ENCODE assay signal across 11 cellular contexts in the genomic region with DNA sequence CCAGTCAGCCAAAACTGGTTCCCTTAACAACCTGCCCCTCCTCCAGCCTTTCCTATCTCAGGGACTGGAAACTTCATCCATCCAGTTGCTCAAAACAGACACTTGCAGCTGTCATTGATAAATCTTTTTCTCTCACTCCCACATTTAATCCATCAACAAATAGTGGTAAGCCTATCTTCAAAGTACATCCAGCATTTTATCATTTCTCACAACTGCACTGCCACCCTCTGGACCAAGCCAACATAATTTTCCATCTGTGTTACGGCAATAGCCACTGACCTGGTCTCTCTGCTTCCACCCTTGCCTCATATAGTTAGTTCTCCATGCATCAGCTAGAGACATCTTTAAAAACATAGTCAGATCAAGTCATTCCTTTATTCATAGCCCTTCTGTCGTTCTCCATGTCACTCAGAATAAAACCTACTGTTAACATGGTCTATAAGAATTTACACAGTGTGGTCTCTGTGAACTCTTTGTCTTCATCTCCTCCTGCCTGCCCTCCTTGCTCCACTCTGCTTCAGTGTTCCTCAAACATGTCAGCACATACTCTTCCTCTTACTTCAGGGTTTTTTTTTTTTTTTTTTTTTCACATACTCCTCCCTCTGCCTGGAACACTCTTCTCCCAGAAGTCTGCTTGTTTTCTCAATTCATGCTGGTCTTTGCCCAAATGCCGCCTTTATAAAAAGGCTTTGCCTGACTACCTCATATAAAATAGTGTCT.
DNase-seq lines count a peak whose midpoint lies in the region; TF ChIP-seq lines count a peak whose summit lies in the region.
"Had no signal": no experiment of that assay in that cellular context is flagged by ENCODE, and none has a peak within 500 bp of the region (broad histone marks: within the 10 kb centered on the region; RNA-seq: fewer than 3 reads in every experiment).

No MANE protein-coding gene starts in this region.

- no peak overlapping the region for H2AFZ ChIP-seq in neural cell (ENCODE audit: low read depth, low read length)

- DNase-seq in DMS 273 (lab: John Stamatoyannopoulos, UW; ENCODE audit: unreplicated experiment) (peak; percentile 26), DMS 273 treated with DMSO at 0.1 percent for 48 hours (lab: John Stamatoyannopoulos, UW) (no peak), brain microvascular endothelial cell (peak; percentile 12), GM13976 (ENCODE audit: low spot score) (no peak)
- no peak for DNase-seq in stimulated activated CD4-positive, alpha-beta T cell treated with anti-CD3 and anti-CD28 coated beads, Interleukin-2, amount 100 ng/mL, for 24 hours
- DNase-seq in activated effector memory CD4-positive, alpha-beta T cell treated with anti-CD3 and anti-CD28 coated beads, Interleukin-2, amount 50 U/mL, for 16 hours: no peak
- DNase-seq: activated CD8-positive, alpha-beta memory T cell treated with anti-CD3 and anti-CD28 coated beads for 24 hours had no signal

- no peaks in the 10 kb centered on the region for H3K36me3 ChIP-seq in brain microvascular endothelial cell (replicated peaks)
- no peaks in the 10 kb centered on the region for H3K36me3 ChIP-seq in neural cell (ENCODE audit: insufficient read depth, low read length)

- no peaks in the 10 kb centered on the region for H3K9me3 ChIP-seq in neural cell (ENCODE audit: low read length)
- H3K9me3 ChIP-seq: mucosa of descending colon had no signal

- no peaks in the 10 kb centered on the region for H4K20me1 ChIP-seq in neural cell (ENCODE audit: insufficient read depth)

- H3K9me2 ChIP-seq in neural cell (ENCODE audit: insufficient read depth, low read length): no peaks in the 10 kb centered on the region

- no peaks in the 10 kb centered on the region for H3K27me3 ChIP-seq in brain microvascular endothelial cell (replicated peaks)
- no peaks in the 10 kb centered on the region for H3K27me3 ChIP-seq in neural cell (ENCODE audit: insufficient read depth, low read depth, low read length)

- no peaks in the 10 kb centered on the region for H3K79me2 ChIP-seq in neural cell (replicated peaks; ENCODE audit: insufficient read depth, low read length)

- in situ Hi-C loops in brain microvascular endothelial cell (cut with HindIII; ENCODE audit: low pct_ligation_motif_present, low sequenced_read_pairs): no loop called here
- in situ Hi-C loops in GM13976 (cut with MboI; ENCODE audit: low sequenced_read_pairs, unreplicated experiment): no loop called here

- TF ChIP-seq EP300 in Ishikawa (IDR thresholded peaks at IDR 0.05; ENCODE audit: borderline replicate concordance) (no peak), neural cell (conservative IDR thresholded peaks at IDR 0.05; ENCODE audit: poor library complexity, severe bottlenecking) (no peak)

- H3K4me3 ChIP-seq in brain microvascular endothelial cell (ENCODE audit: low read depth, low read length) (no peak overlapping the region), neural cell (ENCODE audit: low read length) (no peak overlapping the region)
- H3K4me3 ChIP-seq: mucosa of descending colon had no signal

- H3K4me2 ChIP-seq in neural cell (ENCODE audit: low read length): no peak overlapping the region

- TF ChIP-seq RAD21 in Ishikawa (IDR thresholded peaks at IDR 0.05; ENCODE audit: low read depth) (peak; percentile 32; the same call in 1 of the 2 replicates), neural cell (conservative IDR thresholded peaks at IDR 0.05) (peak; percentile 45)

- TF ChIP-seq CTCF in brain microvascular endothelial cell (IDR thresholded peaks at IDR 0.05; ENCODE audit: low read depth, low read length, missing control alignments) (no peak), neural cell (IDR thresholded peaks at IDR 0.05; ENCODE audit: poor library complexity, severe bottlenecking) (peak; percentile 48), GM13976 (IDR thresholded peaks at IDR 0.05; ENCODE audit: borderline replicate concordance, control extremely low read depth, extremely low read depth, insufficient read depth, missing control alignments) (no peak)

- H3K9ac ChIP-seq in neural cell (ENCODE audit: low read length): no peak overlapping the region

- H3F3A ChIP-seq in neural cell (ENCODE audit: insufficient read depth, low read length, poor library complexity, severe bottlenecking): no peaks in the 10 kb centered on the region

- H3K27ac ChIP-seq in brain microvascular endothelial cell: no peak overlapping the region
- no peak overlapping the region for H3K27ac ChIP-seq in neural cell (ENCODE audit: low read length)
- H3K27ac ChIP-seq: 22Rv1 had no signal

TF ChIP-seq in Ishikawa, 13 proteins besides CTCF, POLR2A, EP300 and RAD21:
- TF ChIP-seq CREB1 (IDR thresholded peaks at IDR 0.05; ENCODE audit: low read depth) (no peak), CEBPB (IDR thresholded peaks at IDR 0.05) (no peak), NFIC (IDR thresholded peaks at IDR 0.05) (no peak), TAF1 (IDR thresholded peaks at IDR 0.05; ENCODE audit: low read depth) (no peak)

TF ChIP-seq in neural cell, 6 proteins besides CTCF, POLR2A, EP300 and RAD21:
- no peak for TF ChIP-seq EZH2 (IDR thresholded peaks at IDR 0.05; ENCODE audit: borderline replicate concordance, insufficient read depth, low read length, poor library complexity, severe bottlenecking)
- peak; percentile 46 for TF ChIP-seq SMC3 (conservative IDR thresholded peaks at IDR 0.05; ENCODE audit: poor library complexity)

Comparison
In these comparisons a context has a peak if more than half of its experiments do, and no peak if none do; other contexts are left out.
1. DNase-seq: peak in DMS 273 (single experiment) and brain microvascular endothelial cell (single experiment); none in DMS 273 treated with DMSO at 0.1 percent for 48 hours (single experiment), stimulated activated CD4-positive, alpha-beta T cell treated with anti-CD3 and anti-CD28 coated beads, Interleukin-2, amount 100 ng/mL, for 24 hours (0 of 2), GM13976 (single experiment) and activated effector memory CD4-positive, alpha-beta T cell treated with anti-CD3 and anti-CD28 coated beads, Interleukin-2, amount 50 U/mL, for 16 hours (single experiment).